In genomic region chr1:161082996-161083742, GRCh38 we compare ENCODE assay signal across 8 cellular contexts. TPM values are rescaled to one million over a fixed set of nuclear protein-coding genes. Genes with fewer than 3 reads are reported as not detected.
A peak's percentile ranks its signal among the peaks of the same experiment; 100 is the strongest.
DNase-seq lines count a peak whose midpoint lies in the region; ATAC-seq and TF ChIP-seq lines count a peak whose summit lies in the region.

No MANE protein-coding gene starts in this region.

- TF ChIP-seq POLR2A in lower leg skin (IDR thresholded peaks at IDR 0.05): no peak

- 38 to 43% methylated on average over 8 of the region's 8 CpGs for WGBS in lower leg skin, 2 donors

- TF ChIP-seq CTCF in lower leg skin (IDR thresholded peaks at IDR 0.05): no peak

- DNase-seq in AG08395 (ENCODE audit: low spot score): peak; percentile 94
- peak; percentile 6 for DNase-seq in KG1 (lab: John Stamatoyannopoulos, UW)
- peak; percentile 55 to 96 for DNase-seq in T47D (ENCODE audit: low read depth in 1 of 2, low spot score in 1 of 2)
- peak; percentile 86 to 96 for DNase-seq in lower leg skin (ENCODE audit: low spot score in 2 of 2)
- DNase-seq in nucleus accumbens (lab: John Stamatoyannopoulos, UW): no peak
- no peak for DNase-seq in activated CD4-positive, alpha-beta T cell treated with anti-CD3 and anti-CD28 coated beads, Interleukin-2, amount 50 U/mL, for 1 hour
- no peak for DNase-seq in NCI-H1436 treated with DMSO at 0.1 percent for 48 hours (lab: John Stamatoyannopoulos, UW)

- no peak for ATAC-seq in HG02798 (IDR thresholded peaks at IDR 0.05; ENCODE audit: poor library complexity, unreplicated experiment)

- intact Hi-C loops in lower leg skin (cut with DNase I; ENCODE audit: low total_unique reads): no loop called here

- no peak overlapping the region for H3K4me3 ChIP-seq in lower leg skin (ENCODE audit: low read depth, poor library complexity, severe bottlenecking)

- in situ Hi-C loops in T47D (cut with HindIII; ENCODE audit: low pct_unique_long_range_greater_than_20kb, low sequenced_read_pairs): no loop called here

RNA-seq across cellular contexts. Expression of gene NECTIN4, which starts 6.2 kb away (rescaled TPM):
- total RNA-seq in lower leg skin: 100 to 1,000 TPM; 176 to 239 (median 208) TPM

RNA-seq across cellular contexts. Expression of gene ARHGAP30, which starts 13.5 kb away (rescaled TPM):
- total RNA-seq in lower leg skin: 10 to 100 TPM in 2 of 4 donors, 1 to 10 TPM in 2; 8.5 to 14.8 (median 9.9) TPM

RNA-seq across cellular contexts. Expression of gene KLHDC9, which starts 15.0 kb away (rescaled TPM):
- 1 to 10 TPM in 2 of 4 donors, under 1 TPM in 2; 0.42 to 4.2 (median 1.9) TPM for total RNA-seq in lower leg skin

RNA-seq across cellular contexts. Expression of gene PFDN2, which starts 34.7 kb away (rescaled TPM):
- 10 to 100 TPM; 19.3 to 24.7 (median 22.4) TPM for total RNA-seq in lower leg skin

RNA-seq across cellular contexts. Expression of gene NIT1, which starts 34.7 kb away (rescaled TPM):
- 10 to 100 TPM; 26.6 to 35.8 (median 30.2) TPM for total RNA-seq in lower leg skin

Comparison
In these comparisons a context has a peak if more than half of its experiments do, and no peak if none do; other contexts are left out.
1. DNase-seq: peak in AG08395 (single experiment), KG1 (single experiment), T47D (2 of 2) and lower leg skin (2 of 2); none in nucleus accumbens (0 of 56), activated CD4-positive, alpha-beta T cell treated with anti-CD3 and anti-CD28 coated beads, Interleukin-2, amount 50 U/mL, for 1 hour (single experiment) and NCI-H1436 treated with DMSO at 0.1 percent for 48 hours (single experiment).